In the genomic region with DNA sequence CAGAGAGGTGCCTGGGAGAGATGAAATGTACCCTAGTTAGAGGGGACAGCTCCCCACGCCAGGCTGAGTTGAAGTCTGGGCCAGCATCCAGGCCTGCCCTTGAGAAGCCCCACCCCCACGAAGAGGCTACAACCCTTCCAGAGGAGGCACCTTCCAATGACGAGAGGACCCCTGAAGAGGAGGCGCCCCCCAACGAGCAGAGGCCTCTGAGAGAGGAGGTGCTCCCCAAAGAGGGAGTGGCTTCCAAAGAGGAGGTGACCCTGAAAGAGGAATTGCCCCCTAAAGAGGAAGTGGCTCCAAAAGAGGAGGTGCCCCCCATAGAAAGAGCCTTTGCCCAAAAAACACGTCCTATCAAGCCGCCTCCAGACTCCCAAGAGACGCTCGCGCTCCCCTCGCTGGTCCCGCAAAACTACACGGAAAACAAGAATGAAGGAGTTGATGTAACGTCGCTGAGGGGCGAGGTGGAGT, we compare ENCODE assay signal across 1 cellular context.
TF ChIP-seq lines count a peak whose summit lies in the region.

No MANE protein-coding gene starts in this region.

TF ChIP-seq in K562, 482 proteins besides CTCF, POLR2A, EP300 and RAD21:
- TF ChIP-seq POLR3A (IDR thresholded peaks at IDR 0.05; ENCODE audit: borderline replicate concordance, extremely low read depth, insufficient read depth, insufficient read length) (no peak), GATAD2A (IDR thresholded peaks at IDR 0.05) (no peak), PURB (CRISPR knock-in tag; IDR thresholded peaks at IDR 0.05; ENCODE audit: low read depth) (no peak), PCBP2 (IDR thresholded peaks at IDR 0.05; ENCODE audit: low read depth, low read length, poor library complexity, severe bottlenecking) (no peak), ZFX (CRISPR knock-in tag; IDR thresholded peaks at IDR 0.05) (no peak), KAT8 (IDR thresholded peaks at IDR 0.05; ENCODE audit: low read depth) (no peak), ZBTB7A (IDR thresholded peaks at IDR 0.05; ENCODE audit: borderline replicate concordance, control insufficient read depth, low read depth, low read length) (peak; percentile 49; the same call in 1 of the 2 replicates), CHD2 (IDR thresholded peaks at IDR 0.05; ENCODE audit: low read depth, low read length) (no peak), OTX1 (CRISPR knock-in tag; IDR thresholded peaks at IDR 0.05) (no peak), NCOA4 (IDR thresholded peaks at IDR 0.05; ENCODE audit: partially characterized antibody) (no peak), GABPB1 (CRISPR knock-in tag; IDR thresholded peaks at IDR 0.05) (no peak), ZNF263 (CRISPR knock-in tag; IDR thresholded peaks at IDR 0.05; ENCODE audit: borderline replicate concordance) (peak; percentile 92), SMARCA4 (IDR thresholded peaks at IDR 0.05) (0 out of 2 replicates have a peak, but pooled peaks have one; percentile 5), NR4A1 (CRISPR knock-in tag; IDR thresholded peaks at IDR 0.05) (no peak), NR4A1 (tag; IDR thresholded peaks at IDR 0.05) (no peak), BRD4 (IDR thresholded peaks at IDR 0.05) (no peak), XRCC3 (IDR thresholded peaks at IDR 0.05) (no peak), SIRT6 (IDR thresholded peaks at IDR 0.05; ENCODE audit: low read depth, low read length) (no peak), FOXJ2 (tag; IDR thresholded peaks at IDR 0.05) (no peak), ZNF586 (CRISPR knock-in tag; conservative IDR thresholded peaks at IDR 0.05) (no peak), SPI1 (IDR thresholded peaks at IDR 0.05; ENCODE audit: borderline replicate concordance, low read depth, low read length) (peak; percentile 95), RUNX1 (IDR thresholded peaks at IDR 0.05; ENCODE audit: low read depth) (0 out of 2 replicates have a peak, but pooled peaks have one; percentile 51)
- TF ChIP-seq, protein P1, sequence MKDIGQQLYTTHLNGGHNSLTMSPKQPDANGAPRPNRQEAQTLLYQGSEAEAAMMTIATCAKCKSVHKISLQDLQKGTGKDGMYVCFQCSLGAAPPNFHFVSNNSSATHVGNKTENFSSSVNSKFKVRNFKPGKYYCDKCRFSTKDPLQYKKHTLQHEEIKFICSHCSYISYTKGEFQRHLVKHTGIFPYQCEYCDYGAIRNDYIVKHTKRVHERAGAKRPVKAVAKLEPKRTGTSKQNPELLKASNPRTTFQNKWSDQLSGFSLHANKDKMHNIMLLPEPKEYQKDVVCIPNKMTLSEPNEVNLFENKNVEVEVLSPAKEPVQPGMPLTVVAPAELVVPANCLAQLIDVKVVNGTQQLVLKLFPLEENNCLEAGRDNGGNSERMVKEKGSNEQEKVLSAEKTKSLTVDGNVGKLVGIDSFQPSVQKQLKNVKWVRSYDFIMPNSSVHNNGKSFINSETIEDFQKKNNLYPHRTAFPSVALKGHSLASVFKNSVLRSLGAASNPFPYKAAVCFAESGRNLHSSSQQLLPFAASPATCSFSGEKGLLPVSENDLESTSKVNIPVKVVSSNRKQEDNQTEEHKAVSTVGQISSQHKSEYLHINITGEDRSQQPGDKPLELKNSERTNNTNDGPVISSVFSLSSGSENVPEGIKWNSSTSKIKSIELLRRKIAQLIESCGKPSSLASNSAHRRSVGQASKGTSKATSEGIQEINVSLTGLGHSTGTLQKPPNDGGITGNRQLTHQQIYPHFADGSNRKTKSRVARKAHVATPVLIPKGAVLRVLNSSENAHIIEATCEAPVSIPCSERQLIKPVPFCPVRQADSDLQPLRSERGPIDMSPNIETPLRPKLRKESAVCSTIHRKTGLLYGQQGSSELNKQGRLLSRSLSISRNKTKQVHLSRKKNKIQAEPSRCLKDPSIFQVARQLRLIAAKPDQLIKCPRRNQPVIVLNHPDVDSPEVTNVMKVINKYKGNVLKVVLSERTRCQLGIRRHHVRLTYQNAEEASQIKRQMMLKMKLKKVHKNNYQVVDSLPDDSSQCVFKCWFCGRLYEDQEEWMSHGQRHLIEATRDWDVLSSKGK (CRISPR knock-in tag; IDR thresholded peaks at IDR 0.05): no peak
- TF ChIP-seq, protein P2, sequence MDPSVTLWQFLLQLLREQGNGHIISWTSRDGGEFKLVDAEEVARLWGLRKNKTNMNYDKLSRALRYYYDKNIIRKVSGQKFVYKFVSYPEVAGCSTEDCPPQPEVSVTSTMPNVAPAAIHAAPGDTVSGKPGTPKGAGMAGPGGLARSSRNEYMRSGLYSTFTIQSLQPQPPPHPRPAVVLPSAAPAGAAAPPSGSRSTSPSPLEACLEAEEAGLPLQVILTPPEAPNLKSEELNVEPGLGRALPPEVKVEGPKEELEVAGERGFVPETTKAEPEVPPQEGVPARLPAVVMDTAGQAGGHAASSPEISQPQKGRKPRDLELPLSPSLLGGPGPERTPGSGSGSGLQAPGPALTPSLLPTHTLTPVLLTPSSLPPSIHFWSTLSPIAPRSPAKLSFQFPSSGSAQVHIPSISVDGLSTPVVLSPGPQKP (CRISPR knock-in tag; IDR thresholded peaks at IDR 0.05): no peak
- TF ChIP-seq, protein P3, sequence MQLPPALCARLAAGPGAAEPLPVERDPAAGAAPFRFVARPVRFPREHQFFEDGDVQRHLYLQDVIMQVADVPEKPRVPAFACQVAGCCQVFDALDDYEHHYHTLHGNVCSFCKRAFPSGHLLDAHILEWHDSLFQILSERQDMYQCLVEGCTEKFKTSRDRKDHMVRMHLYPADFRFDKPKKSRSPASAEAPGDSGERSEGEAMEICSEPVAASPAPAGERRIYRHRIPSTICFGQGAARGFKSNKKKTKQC (CRISPR knock-in tag; IDR thresholded peaks at IDR 0.05): 0 out of 2 replicates have a peak, but pooled peaks have one; percentile 23
- TF ChIP-seq, protein P4, sequence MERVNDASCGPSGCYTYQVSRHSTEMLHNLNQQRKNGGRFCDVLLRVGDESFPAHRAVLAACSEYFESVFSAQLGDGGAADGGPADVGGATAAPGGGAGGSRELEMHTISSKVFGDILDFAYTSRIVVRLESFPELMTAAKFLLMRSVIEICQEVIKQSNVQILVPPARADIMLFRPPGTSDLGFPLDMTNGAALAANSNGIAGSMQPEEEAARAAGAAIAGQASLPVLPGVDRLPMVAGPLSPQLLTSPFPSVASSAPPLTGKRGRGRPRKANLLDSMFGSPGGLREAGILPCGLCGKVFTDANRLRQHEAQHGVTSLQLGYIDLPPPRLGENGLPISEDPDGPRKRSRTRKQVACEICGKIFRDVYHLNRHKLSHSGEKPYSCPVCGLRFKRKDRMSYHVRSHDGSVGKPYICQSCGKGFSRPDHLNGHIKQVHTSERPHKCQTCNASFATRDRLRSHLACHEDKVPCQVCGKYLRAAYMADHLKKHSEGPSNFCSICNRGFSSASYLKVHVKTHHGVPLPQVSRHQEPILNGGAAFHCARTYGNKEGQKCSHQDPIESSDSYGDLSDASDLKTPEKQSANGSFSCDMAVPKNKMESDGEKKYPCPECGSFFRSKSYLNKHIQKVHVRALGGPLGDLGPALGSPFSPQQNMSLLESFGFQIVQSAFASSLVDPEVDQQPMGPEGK (CRISPR knock-in tag; IDR thresholded peaks at IDR 0.05; ENCODE audit: borderline replicate concordance): no peak
